Comparison of ENCODE assay signal across 8 cellular contexts in genomic region chr11:88175004-88175706, GRCh38. TPM values are rescaled to one million over a fixed set of nuclear protein-coding genes. Genes with fewer than 3 reads are reported as not detected.
DNase-seq lines count a peak whose midpoint lies in the region; ATAC-seq and TF ChIP-seq lines count a peak whose summit lies in the region.

Gene RAB38 (minus strand): TSS chr11:88175443. CDS start chr11:88175384, 59 bp downstream.

- H3K4me1 ChIP-seq in lower lobe of right lung = peaks cover 4% of the 10 kb centered on the region
- no peaks in the 10 kb centered on the region for H3K4me1 ChIP-seq in Karpas-422 (ENCODE audit: low read length)

- ATAC-seq in HG02852 (IDR thresholded peaks at IDR 0.05; ENCODE audit: unreplicated experiment) (peak; percentile 30), lower lobe of right lung (peak; percentile 80 to 85)
- ATAC-seq in stimulated activated effector memory CD8-positive, alpha-beta T cell treated with anti-CD3 and anti-CD28 coated beads, Interleukin-12 subunit alpha, Interleukin-12 subunit beta, amount 100 ng/mL, for 72 hours = peak; percentile 22

- DNase-seq in activated CD4-positive, CD25-positive, alpha-beta regulatory T cell treated with anti-CD3 and anti-CD28 coated beads, Interleukin-2, amount 50 U/mL, for 72 hours = peak; percentile 34
- DNase-seq in activated CD4-positive, CD25-positive, alpha-beta regulatory T cell (lab: John Stamatoyannopoulos, UW) = no peak
- peak; percentile 84 for DNase-seq in SK-MEL-5 (ENCODE audit: low read depth, low spot score)
- DNase-seq in choroid plexus epithelial cell (ENCODE audit: low read depth) = peak; percentile 20
- peak; percentile 78 for DNase-seq in lower lobe of right lung
- DNase-seq in stimulated activated effector memory CD8-positive, alpha-beta T cell treated with anti-CD3 and anti-CD28 coated beads, Interleukin-12 subunit alpha, Interleukin-12 subunit beta, amount 100 ng/mL, for 72 hours (ENCODE audit: low spot score in 2 of 2) = peak in 1 of 2 donors; percentile 55
- DNase-seq in Karpas-422 = no peak

- H3K4me2 ChIP-seq in Karpas-422 (ENCODE audit: low read depth, low read length, poor library complexity, severe bottlenecking) = no peak within 1 kb of the TSS

- no peak within 1 kb of the TSS for H3K9ac ChIP-seq in Karpas-422 (ENCODE audit: low read length)

- H3K9me3 Mint-ChIP-seq in stimulated activated effector memory CD8-positive, alpha-beta T cell treated with anti-CD3 and anti-CD28 coated beads, Interleukin-12 subunit alpha, Interleukin-12 subunit beta, amount 100 ng/mL, for 72 hours = no peaks in the 10 kb centered on the region

- 0 out of 2 replicates have a peak, but pooled peaks cover 6% of the 10 kb centered on the region for H4K20me1 ChIP-seq in Karpas-422 (ENCODE audit: insufficient read depth, low read depth, low read length)

- peaks cover 45% of the 10 kb centered on the region for H3K4me1 Mint-ChIP-seq in stimulated activated effector memory CD8-positive, alpha-beta T cell treated with anti-CD3 and anti-CD28 coated beads, Interleukin-12 subunit alpha, Interleukin-12 subunit beta, amount 100 ng/mL, for 72 hours

- peak within 1 kb of the TSS; percentile 79 for H3K27ac ChIP-seq in lower lobe of right lung
- no peak within 1 kb of the TSS for H3K27ac ChIP-seq in Karpas-422 (ENCODE audit: low read length)

- H3K4me3 ChIP-seq in choroid plexus epithelial cell (ENCODE audit: low read depth, low read length) (peak within 1 kb of the TSS; percentile 60), lower lobe of right lung (peak within 1 kb of the TSS; percentile 65), Karpas-422 (ENCODE audit: low read length) (no peak within 1 kb of the TSS)

- peak within 1 kb of the TSS; percentile 73 for H3K27ac Mint-ChIP-seq in stimulated activated effector memory CD8-positive, alpha-beta T cell treated with anti-CD3 and anti-CD28 coated beads, Interleukin-12 subunit alpha, Interleukin-12 subunit beta, amount 100 ng/mL, for 72 hours

- TF ChIP-seq CTCF in choroid plexus epithelial cell (conservative IDR thresholded peaks at IDR 0.05; ENCODE audit: low read depth, low read length) (no peak), lower lobe of right lung (IDR thresholded peaks at IDR 0.05) (no peak)

- H3K36me3 ChIP-seq in lower lobe of right lung (no peaks in the 10 kb centered on the region), Karpas-422 (ENCODE audit: insufficient read depth, low read length) (no peaks in the 10 kb centered on the region)

- no peaks in the 10 kb centered on the region for H3K36me3 Mint-ChIP-seq in stimulated activated effector memory CD8-positive, alpha-beta T cell treated with anti-CD3 and anti-CD28 coated beads, Interleukin-12 subunit alpha, Interleukin-12 subunit beta, amount 100 ng/mL, for 72 hours

- H3K9me2 ChIP-seq in Karpas-422 (replicated peaks; ENCODE audit: insufficient read depth, low read length) = no peaks in the 10 kb centered on the region

- H3K9me3 ChIP-seq in lower lobe of right lung (no peaks in the 10 kb centered on the region), Karpas-422 (ENCODE audit: low read length) (no peaks in the 10 kb centered on the region)

- intact Hi-C loops in lower lobe of right lung (cut with DNase I) = no loop called here

- no peaks in the 10 kb centered on the region for H3K27me3 ChIP-seq in lower lobe of right lung (ENCODE audit: low read depth)
- no peaks in the 10 kb centered on the region for H3K27me3 ChIP-seq in Karpas-422 (ENCODE audit: low read length)

- H2AFZ ChIP-seq in Karpas-422 (ENCODE audit: low read length) = no peak within 1 kb of the TSS

- in situ Hi-C loops in SK-MEL-5 (cut with HindIII; ENCODE audit: low pct_unique_long_range_greater_than_20kb, low sequenced_read_pairs) = no loop called here

- H3K79me2 ChIP-seq in Karpas-422 (ENCODE audit: low read length) = no peaks in the 10 kb centered on the region

- peak within 1 kb of the TSS; percentile 68 for H3K4me3 Mint-ChIP-seq in stimulated activated effector memory CD8-positive, alpha-beta T cell treated with anti-CD3 and anti-CD28 coated beads, Interleukin-12 subunit alpha, Interleukin-12 subunit beta, amount 100 ng/mL, for 72 hours

RNA-seq across cellular contexts. Expression of gene RAB38, which starts in this region (rescaled TPM):
- total RNA-seq in SK-MEL-5 (2014; rRNA removed; shearing (Covaris generic)) = 376 TPM in 2 replicates
- 138 and 163 TPM in 2 replicates for polyA plus RNA-seq in SK-MEL-5 (2015; cell fraction: cytosol; rRNA removed)
- polyA plus RNA-seq in SK-MEL-5 (2015; cell fraction: nucleus; rRNA removed) = 35.2 and 36.9 TPM in 2 replicates
- total RNA-seq in lower lobe of right lung = 10.9 TPM
- 0.97 and 2.6 TPM in 2 replicates for total RNA-seq in Karpas-422 (2014; rRNA removed; shearing (Covaris generic); ENCODE audit: low replicate concordance)

Comparison
In these comparisons a context has a peak if more than half of its experiments do, and no peak if none do; other contexts are left out.
1. RNA of gene RAB38 (total RNA-seq): 376 TPM in SK-MEL-5; 10.9 TPM in lower lobe of right lung (single experiment) and 0.97 to 2.6 TPM in Karpas-422; every median in the first group is over 10 times any median in the second.
2. DNase-seq: peak in activated CD4-positive, CD25-positive, alpha-beta regulatory T cell treated with anti-CD3 and anti-CD28 coated beads, Interleukin-2, amount 50 U/mL, for 72 hours (single experiment), SK-MEL-5 (single experiment), choroid plexus epithelial cell (single experiment) and lower lobe of right lung (single experiment); none in activated CD4-positive, CD25-positive, alpha-beta regulatory T cell (0 of 4) and Karpas-422 (single experiment).
3. ATAC-seq: peak in every context shown above with its lines; median percentile 82 in lower lobe of right lung; 30 in HG02852; 22 in stimulated activated effector memory CD8-positive, alpha-beta T cell treated with anti-CD3 and anti-CD28 coated beads, Interleukin-12 subunit alpha, Interleukin-12 subunit beta, amount 100 ng/mL, for 72 hours.